Comparison of ENCODE assay signal across 20 cellular contexts in the genomic region with DNA sequence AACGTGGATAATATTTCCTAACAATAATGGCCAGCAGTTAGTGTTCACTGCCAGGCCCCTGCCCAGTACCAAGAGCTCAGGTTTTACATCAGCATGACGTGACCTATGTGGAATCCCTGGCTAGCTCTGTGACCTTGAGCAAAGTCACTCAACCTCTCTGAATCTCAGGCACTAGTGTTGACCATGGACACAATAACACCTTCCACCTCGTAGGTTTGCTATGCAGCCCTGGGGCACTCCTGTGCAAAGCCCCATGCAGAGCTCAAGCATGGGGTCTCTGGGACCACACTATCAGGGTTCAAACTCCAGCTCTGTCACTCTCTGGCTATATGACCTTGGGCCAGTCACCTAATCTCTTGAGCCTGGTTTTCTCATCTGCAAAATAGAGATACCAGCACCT.
"Had no signal": no experiment of that assay in that cellular context is flagged by ENCODE, and none has a peak within 500 bp of the region (broad histone marks: within the 10 kb centered on the region; RNA-seq: fewer than 3 reads in every experiment).

No MANE protein-coding gene starts in this region.

- ATAC-seq: effector memory CD8-positive, alpha-beta T cell; foreskin keratinocyte; left colon; left ventricle myocardium superior had no signal

- H3K9me3 ChIP-seq: suprapubic skin, uterus had no signal

- H3K4me3 Mint-ChIP-seq: effector memory CD8-positive, alpha-beta T cell; naive B cell; nephron had no signal

- H3K36me3 ChIP-seq: esophagus squamous epithelium, right atrium auricular region, suprapubic skin, tibial artery, upper lobe of left lung, uterus had no signal

- DNase-seq: cortex of kidney; effector memory CD8-positive, alpha-beta T cell; esophagus squamous epithelium; foreskin keratinocyte; kidney; left colon; left ventricle myocardium superior; mesenchymal stem cell; naive B cell; small intestine; stimulated activated CD4-positive, alpha-beta T cell treated with anti-CD3 and anti-CD28 coated beads, Interleukin-12 subunit alpha, Interleukin-12 subunit beta, amount 100 ng/mL, for 4 hours; stimulated activated CD4-positive, alpha-beta T cell treated with anti-CD3 and anti-CD28 coated beads, Interleukin-2, amount 100 ng/mL, for 48 hours; stimulated activated naive CD4-positive, alpha-beta T cell treated with Interleukin-2 at 50 U/mL for 16 hours; tibial artery; uterus had no signal

- H3K27me3 ChIP-seq: right atrium auricular region, suprapubic skin, tibial artery, upper lobe of left lung, uterus had no signal

- H3K4me1 Mint-ChIP-seq: naive B cell, nephron had no signal

- H3K27ac Mint-ChIP-seq: effector memory CD8-positive, alpha-beta T cell; naive B cell had no signal

- H3K4me3 ChIP-seq: esophagus squamous epithelium, lung, right atrium auricular region, suprapubic skin, tibial artery, upper lobe of left lung, uterus had no signal

- H3K4me1 ChIP-seq: esophagus squamous epithelium, foreskin keratinocyte, right atrium auricular region, suprapubic skin, tibial artery, upper lobe of left lung, uterus had no signal

- H3K27ac ChIP-seq: esophagus squamous epithelium, foreskin keratinocyte, right atrium auricular region, suprapubic skin, tibial artery, upper lobe of left lung, uterus had no signal
